Comparison of ENCODE assay signal across 22 cellular contexts in the genomic region with DNA sequence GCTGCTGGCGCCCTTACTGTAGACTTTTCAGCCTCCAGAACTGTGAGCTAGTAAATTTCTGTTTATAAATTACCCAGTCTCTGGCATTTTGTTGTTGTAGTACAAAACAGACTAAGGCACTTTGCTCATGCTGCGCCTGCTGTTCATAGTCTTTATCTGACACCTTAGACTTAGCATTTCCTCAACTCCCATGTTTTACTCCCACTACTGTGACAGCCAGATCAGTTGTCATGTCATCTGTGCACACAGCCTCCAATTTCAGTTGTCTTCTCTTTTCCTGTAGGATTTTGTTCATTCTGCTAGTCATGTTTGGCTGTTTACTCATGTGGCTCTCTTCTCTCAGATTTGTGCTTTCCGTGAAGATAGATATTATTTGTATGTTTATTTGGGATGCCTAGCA.
DNase-seq lines count a peak whose midpoint lies in the region; ATAC-seq, FAIRE-seq and TF ChIP-seq lines count a peak whose summit lies in the region.
"Had no signal": no experiment of that assay in that cellular context is flagged by ENCODE, and none has a peak within 500 bp of the region (broad histone marks: within the 10 kb centered on the region; RNA-seq: fewer than 3 reads in every experiment).

No MANE protein-coding gene starts in this region.

- H2AFZ ChIP-seq in H1 (ENCODE audit: low read length): no peak overlapping the region
- H2AFZ ChIP-seq: GM23338 had no signal

- H4K5ac ChIP-seq in H1 (ENCODE audit: insufficient read length, low read depth, low read length): no peak overlapping the region

- peaks cover 0 to 6% of the 10 kb centered on the region in 2 experiments for H4K20me1 ChIP-seq in H1 (replicated peaks in 1 of 2; ENCODE audit: control insufficient read depth in 1 of 2, insufficient read depth in 2 of 2, low read length in 2 of 2)

- no peak overlapping the region for H3K14ac ChIP-seq in H1 (ENCODE audit: insufficient read length)

- no peak overlapping the region for H2BK120ac ChIP-seq in H1 (replicated peaks; ENCODE audit: low read depth, low read length)

- H3K27ac Mint-ChIP-seq in HFFc6 (peak overlapping the region; percentile 63), nephron progenitor cell (peak overlapping the region; percentile 2)
- H3K27ac Mint-ChIP-seq: GM23338 had no signal

- no peak overlapping the region for H4K8ac ChIP-seq in H1 (ENCODE audit: extremely low read depth, insufficient read depth, low read length)

- no peak overlapping the region for H3K4ac ChIP-seq in H1 (replicated peaks; ENCODE audit: insufficient read length, low read depth, low read length)

- H3K27ac ChIP-seq in RWPE2 (ENCODE audit: poor library complexity, severe bottlenecking) (peak overlapping the region; percentile 69), H1 (ENCODE audit: low read depth, low read length) (0 out of 2 replicates have a peak overlapping the region, but pooled peaks have one; percentile 2)
- H3K27ac ChIP-seq: A549, BLaER1, RWPE1 had no signal

- TF ChIP-seq CTCF in HFFc6 (IDR thresholded peaks at IDR 0.05): no peak
- no peak for TF ChIP-seq CTCF in RWPE2 (IDR thresholded peaks at IDR 0.05; ENCODE audit: poor library complexity, severe bottlenecking)
- no peak for TF ChIP-seq CTCF in H1 (IDR thresholded peaks at IDR 0.05; ENCODE audit: control extremely low read depth in 1 of 3, insufficient read depth in 1 of 3, low read depth in 1 of 3, low read length in 3 of 3)
- TF ChIP-seq CTCF in nephron progenitor cell (IDR thresholded peaks at IDR 0.05): no peak

- H3K36me3 Mint-ChIP-seq in HFFc6 (ENCODE audit: low read depth) (peaks cover 4% of the 10 kb centered on the region; the same call in 1 of the 2 replicates), nephron progenitor cell (ENCODE audit: low read depth) (peaks cover 4% of the 10 kb centered on the region)

- no peak for TF ChIP-seq RAD21 in H1 (IDR thresholded peaks at IDR 0.05 in 1 of 2, conservative IDR thresholded peaks at IDR 0.05 in 1 of 2; ENCODE audit: low read depth in 2 of 2, low read length in 2 of 2)

- H3K36me3 ChIP-seq in RWPE2 (ENCODE audit: low read depth) (no peaks in the 10 kb centered on the region), H1 (ENCODE audit: control insufficient read depth in 2 of 4, insufficient read depth in 4 of 4, low read length in 3 of 4) (no peaks in the 10 kb centered on the region)
- H3K36me3 ChIP-seq: SJSA1 had no signal

- H3K27me3 ChIP-seq in RWPE2 (ENCODE audit: insufficient read depth, poor library complexity, severe bottlenecking): no peaks in the 10 kb centered on the region
- H3K27me3 ChIP-seq in H1 (replicated peaks in 1 of 4; ENCODE audit: control insufficient read depth in 3 of 4, extremely low read depth in 1 of 4, insufficient read depth in 3 of 4, low read length in 3 of 4): no peaks in the 10 kb centered on the region
- H3K27me3 ChIP-seq: BLaER1, SJSA1 had no signal

- H3K4me3 Mint-ChIP-seq in HFFc6: peak overlapping the region; percentile 41
- H3K4me3 Mint-ChIP-seq in nephron progenitor cell: no peak overlapping the region
- H3K4me3 Mint-ChIP-seq: CD8-positive, alpha-beta T cell; GM23338 had no signal

- no peaks in the 10 kb centered on the region for H3K27me3 Mint-ChIP-seq in HFFc6 (ENCODE audit: insufficient read depth)
- H3K27me3 Mint-ChIP-seq in nephron progenitor cell (ENCODE audit: low read depth, poor library complexity): no peaks in the 10 kb centered on the region

- H3K9me3 ChIP-seq in RWPE2 (ENCODE audit: severe bottlenecking) (no peaks in the 10 kb centered on the region), H1 (ENCODE audit: insufficient read depth in 2 of 2, low read depth in 1 of 2, low read length in 1 of 2) (no peaks in the 10 kb centered on the region)
- H3K9me3 ChIP-seq: A549, BLaER1, SJSA1 had no signal

- H4K91ac ChIP-seq in H1 (replicated peaks; ENCODE audit: insufficient read length, low read length): no peak overlapping the region

- no peak overlapping the region for H2BK15ac ChIP-seq in H1 (ENCODE audit: low read length)

- H3K4me1 Mint-ChIP-seq in HFFc6 (ENCODE audit: low read depth) (peaks cover 85% of the 10 kb centered on the region), nephron progenitor cell (peaks cover 49% of the 10 kb centered on the region)

- no peak for DNase-seq in HFFc6
- DNase-seq in RWPE2 (ENCODE audit: low spot score): no peak
- DNase-seq in H1 (ENCODE audit: low read depth in 1 of 2, low spot score in 2 of 2): no peak
- no peak for DNase-seq in nephron progenitor cell
- DNase-seq in Kasumi-1 (lab: John Stamatoyannopoulos, UW): no peak
- DNase-seq: Calu3; CD8-positive, alpha-beta T cell; GF-D8; NCI-H1417 treated with DMSO at 0.1 percent for 48 hours; NCI-H187 treated with DMSO at 0.1 percent for 48 hours; NCI-H748 treated with DMSO at 0.1 percent for 48 hours; NK-92 treated with Interleukin-12 subunit alpha and Interleukin-12 subunit beta, amount 100 ng/mL, for 24 hours had no signal

- ATAC-seq in RWPE2 (ENCODE audit: low read depth): no peak
- no peak for ATAC-seq in HG02571 (IDR thresholded peaks at IDR 0.05; ENCODE audit: unreplicated experiment)
- no peak for ATAC-seq in HG02678 (IDR thresholded peaks at IDR 0.05; ENCODE audit: unreplicated experiment)
- no peak for ATAC-seq in HG03457 (IDR thresholded peaks at IDR 0.05; ENCODE audit: unreplicated experiment)
- ATAC-seq: GM12878, GM23338, HCT116 had no signal

- H3K23ac ChIP-seq in H1 (ENCODE audit: insufficient read length): no peak overlapping the region

- CTCF ChIA-PET in H1 (lab: Charles Lee; ENCODE audit: partially characterized antibody): no interaction called here

- H3K56ac ChIP-seq in H1 (replicated peaks; ENCODE audit: insufficient read length, low read depth, low read length): peak overlapping the region; percentile 26

- no peak overlapping the region for H2AK5ac ChIP-seq in H1 (ENCODE audit: low read depth, low read length)

- no peaks in the 10 kb centered on the region for H3K9me3 Mint-ChIP-seq in HFFc6
- no peaks in the 10 kb centered on the region for H3K9me3 Mint-ChIP-seq in nephron progenitor cell
- H3K9me3 Mint-ChIP-seq: CD8-positive, alpha-beta T cell; GM23338 had no signal

- no peak overlapping the region for H2BK20ac ChIP-seq in H1 (ENCODE audit: low read length)

- WGBS in H1 (ENCODE audit: extremely low coverage in 1 of 2, insufficient coverage in 1 of 2, insufficient read length in 1 of 2, insufficient replicate concordance in 2 of 2, low coverage in 1 of 2, low lambda C conversion rate in 2 of 2, missing lambda C conversion rate in 1 of 2), 2 experiments: 98% methylated on average over 3 of the region's 3 CpGs; no CpG with 5 or more reads in 1 of the 2 experiments

- no peaks in the 10 kb centered on the region; the same call in 1 of the 2 replicates for H3K23me2 ChIP-seq in H1 (ENCODE audit: low read depth, low read length)

- POLR2A ChIA-PET in H1 (lab: Charles Lee; ENCODE audit: partially characterized antibody): interaction anchor here (1.0 kb wide), 1 partner anchor 50 kb away, joined by 4 read pairs; no protein-coding TSS in a partner anchor

- no peak overlapping the region for H3K18ac ChIP-seq in H1 (ENCODE audit: extremely low read depth, low read length)

- H3K4me1 ChIP-seq in RWPE2 (ENCODE audit: insufficient read depth, poor library complexity, severe bottlenecking): peaks cover 42% of the 10 kb centered on the region
- H3K4me1 ChIP-seq in H1 (replicated peaks in 1 of 4; ENCODE audit: control insufficient read depth in 3 of 4, insufficient read depth in 4 of 4, low read length in 3 of 4): no peaks in the 10 kb centered on the region; a peak in 2 of 7 replicates

- H3K4me2 ChIP-seq in H1 (ENCODE audit: insufficient read depth in 1 of 2, low read depth in 2 of 2, low read length in 2 of 2): no peak overlapping the region
- H3K4me2 ChIP-seq: BLaER1, GM23338 had no signal

- TF ChIP-seq EP300 in H1 (IDR thresholded peaks at IDR 0.05; ENCODE audit: borderline replicate concordance in 1 of 2, low read depth in 2 of 2, low read length in 2 of 2): no peak

- H3K4me3 ChIP-seq in RWPE2 (ENCODE audit: severe bottlenecking) (no peak overlapping the region), H1 (ENCODE audit: extremely low read depth in 1 of 4, insufficient read depth in 2 of 4, low read depth in 3 of 4, low read length in 4 of 4) (no peak overlapping the region)
- H3K4me3 ChIP-seq: A549, BLaER1, GM12878, GM23338, SJSA1 had no signal

- H2BK5ac ChIP-seq in H1 (ENCODE audit: low read depth, low read length): no peak overlapping the region

- no peaks in the 10 kb centered on the region; the same call in 1 of the 2 replicates for H3K79me1 ChIP-seq in H1 (ENCODE audit: low read depth, low read length)

- no peak for FAIRE-seq in H1 (lab: Jason Lieb, UNC)
- FAIRE-seq: GM12878 had no signal

- H2BK12ac ChIP-seq in H1 (ENCODE audit: low read depth, low read length): no peak overlapping the region

- peaks cover 0 to 96% of the 10 kb centered on the region in 2 experiments; a peak in 2 of 4 replicates for H3K79me2 ChIP-seq in H1 (ENCODE audit: control insufficient read depth in 1 of 2, insufficient read depth in 2 of 2, low read length in 2 of 2)

- no peak for TF ChIP-seq POLR2A in H1 (IDR thresholded peaks at IDR 0.05; ENCODE audit: control extremely low read depth in 1 of 2, low read depth in 2 of 2, low read length in 2 of 2)

- H3K9ac ChIP-seq in H1 (replicated peaks in 1 of 4; ENCODE audit: extremely low read depth in 1 of 4, low read depth in 3 of 4, low read length in 3 of 4): no peak overlapping the region
- H3K9ac ChIP-seq: BLaER1 had no signal

TF ChIP-seq in H1, 55 proteins besides CTCF, POLR2A, EP300 and RAD21:
- TF ChIP-seq BACH1 (IDR thresholded peaks at IDR 0.05; ENCODE audit: low read length) (no peak), KDM4A (IDR thresholded peaks at IDR 0.05; ENCODE audit: low read depth, low read length, severe bottlenecking) (no peak), BCL11A (IDR thresholded peaks at IDR 0.05; ENCODE audit: low read depth in 2 of 2, low read length in 2 of 2) (no peak)
